Comparison of ENCODE assay signal across 35 cellular contexts in genomic region chr1:59074574-59074973, GRCh38.
"Had no signal": no experiment of that assay in that cellular context is flagged by ENCODE, and none has a peak within 500 bp of the region (broad histone marks: within the 10 kb centered on the region; RNA-seq: fewer than 3 reads in every experiment).

No MANE protein-coding gene starts in this region.

- H3K27ac ChIP-seq: KMS-11 had no signal

- H3K9me3 ChIP-seq: MG63 had no signal

- H3K36me3 ChIP-seq: MG63 had no signal

- H3K4me2 ChIP-seq: KMS-11 had no signal

- DNase-seq: Karpas-422, Kasumi-1, MG63, MM.1S, MV-4-11, NCI-H1048, NCI-H1092, NCI-H1092 treated with DMSO at 0.1 percent for 48 hours, NCI-H1105, NCI-H1105 treated with DMSO at 0.1 percent for 48 hours, NCI-H1417, NCI-H1417 treated with DMSO at 0.1 percent for 48 hours, NCI-H1436, NCI-H1436 treated with DMSO at 0.1 percent for 48 hours, NCI-H146, NCI-H1694, NCI-H1694 treated with DMSO at 0.1 percent for 48 hours, NCI-H187, NCI-H1930, NCI-H2029, NCI-H2029 treated with DMSO at 0.1 percent for 48 hours, NCI-H2081, NCI-H2081 treated with DMSO at 0.1 percent for 48 hours, NCI-H2107, NCI-H2171, NCI-H2171 treated with DMSO at 0.1 percent for 48 hours, NCI-H2227 treated with DMSO at 0.1 percent for 48 hours, NCI-H226, NCI-H345, NCI-H446, NCI-H446 treated with DMSO at 0.1 percent for 48 hours, NCI-H510A, NCI-H510A treated with DMSO at 0.1 percent for 48 hours, NCI-H524 had no signal

- H3K4me3 ChIP-seq: MG63 had no signal

- H3K9ac ChIP-seq: KMS-11 had no signal

- H3K27me3 ChIP-seq: MG63 had no signal
